Comparison of ENCODE assay signal across 8 cellular contexts in genomic region chr19:55284405-55285058, GRCh38. TPM values are rescaled to one million over a fixed set of nuclear protein-coding genes. Genes with fewer than 3 reads are reported as not detected.
DNase-seq lines count a peak whose midpoint lies in the region; ATAC-seq and TF ChIP-seq lines count a peak whose summit lies in the region.

No MANE protein-coding gene starts in this region.

- peak overlapping the region; percentile 56 for H3K4me3 ChIP-seq in GM23338
- H3K4me3 ChIP-seq in PC-3 (ENCODE audit: low read length): peak overlapping the region; percentile 42; the same call in 1 of the 2 replicates
- H3K4me3 ChIP-seq in esophagus squamous epithelium: peak overlapping the region; percentile 35 to 64 (median 49)
- H3K4me3 ChIP-seq in rectal smooth muscle tissue (ENCODE audit: low read length): no peak overlapping the region

- H3K4me2 ChIP-seq in GM23338 (peak overlapping the region; percentile 78), PC-3 (ENCODE audit: low read length) (peak overlapping the region; percentile 44; the same call in 1 of the 2 replicates)

- H3K4me1 ChIP-seq in GM23338 (ENCODE audit: insufficient read depth): peaks cover 12% of the 10 kb centered on the region
- peaks cover 4% of the 10 kb centered on the region; the same call in 1 of the 2 replicates for H3K4me1 ChIP-seq in PC-3 (ENCODE audit: insufficient read depth, low read length)
- H3K4me1 ChIP-seq in esophagus squamous epithelium: peaks cover 7 to 36% (median 13%) of the 10 kb centered on the region in 3 donors
- H3K4me1 ChIP-seq in rectal smooth muscle tissue (ENCODE audit: control insufficient read depth, insufficient read depth, low read length): peaks cover 4% of the 10 kb centered on the region

- POLR2A ChIA-PET in PC-3 (lab: Charles Lee; ENCODE audit: unreplicated experiment): no interaction called here
- POLR2A ChIA-PET in naive thymus-derived CD8-positive, alpha-beta T cell (lab: Charles Lee): interaction anchor here (1.0 kb wide), 1 partner anchor 18 kb away, joined by 3 read pairs; no protein-coding TSS in a partner anchor

- H3K9me3 Mint-ChIP-seq in GM23338: no peaks in the 10 kb centered on the region
- H3K9me3 Mint-ChIP-seq in naive thymus-derived CD8-positive, alpha-beta T cell: no peaks in the 10 kb centered on the region

- no peak for TF ChIP-seq CTCF in GM23338 (conservative IDR thresholded peaks at IDR 0.05; ENCODE audit: low read depth in 2 of 2)
- TF ChIP-seq CTCF in PC-3 (conservative IDR thresholded peaks at IDR 0.05; ENCODE audit: low read depth, low read length): no peak
- no peak for TF ChIP-seq CTCF in esophagus squamous epithelium (IDR thresholded peaks at IDR 0.05)

- H3K27me3 ChIP-seq in GM23338 (ENCODE audit: insufficient read depth) (no peaks in the 10 kb centered on the region), PC-3 (ENCODE audit: low read length) (0 out of 2 replicates have a peak, but pooled peaks cover 4% of the 10 kb centered on the region), esophagus squamous epithelium (peaks cover 0 to 27% (median 0%) of the 10 kb centered on the region in 4 donors), rectal smooth muscle tissue (ENCODE audit: control insufficient read depth, insufficient read depth, low read length) (no peaks in the 10 kb centered on the region)

- CTCF ChIA-PET in PC-3 (lab: Charles Lee): no interaction called here

- H3K9me3 ChIP-seq in PC-3 (ENCODE audit: low read length): no peaks in the 10 kb centered on the region
- H3K9me3 ChIP-seq in esophagus squamous epithelium: no peaks in the 10 kb centered on the region

- 0 out of 2 replicates have a peak, but pooled peaks cover 7% of the 10 kb centered on the region for H3K79me2 ChIP-seq in GM23338 (replicated peaks; ENCODE audit: insufficient read depth)
- H3K79me2 ChIP-seq in PC-3 (ENCODE audit: low read length): peaks cover 3% of the 10 kb centered on the region

- H4K20me1 ChIP-seq in GM23338 (replicated peaks; ENCODE audit: insufficient read depth) (no peaks in the 10 kb centered on the region), PC-3 (ENCODE audit: low read length) (no peaks in the 10 kb centered on the region)

- no peak overlapping the region for H3K27ac ChIP-seq in GM23338 (ENCODE audit: low read depth)
- no peak overlapping the region for H3K27ac ChIP-seq in PC-3 (ENCODE audit: low read length)
- H3K27ac ChIP-seq in esophagus squamous epithelium: peak overlapping the region; percentile 39 to 87 (median 70)
- H3K27ac ChIP-seq in rectal smooth muscle tissue (ENCODE audit: low read depth, low read length): peak overlapping the region; percentile 55

- H2AFZ ChIP-seq in GM23338 (no peak overlapping the region), PC-3 (ENCODE audit: low read length) (no peak overlapping the region)

- H3F3A ChIP-seq in GM23338 (replicated peaks; ENCODE audit: low read depth) (peaks cover 18% of the 10 kb centered on the region), PC-3 (ENCODE audit: low read length, unreplicated experiment) (peaks cover 7% of the 10 kb centered on the region)

- DNase-seq in GM23338 (ENCODE audit: low spot score) (peak; percentile 66), PC-3 (no peak), esophagus squamous epithelium (lab: John Stamatoyannopoulos, UW) (no peak), DMS79 treated with DMSO at 0.1 percent for 48 hours (lab: John Stamatoyannopoulos, UW) (no peak)
- DNase-seq in naive thymus-derived CD8-positive, alpha-beta T cell: no peak

- BruUV-seq in PC-3 (replicated peaks; lab: Mats Ljungman, UMichigan): no TSS peak

- peaks cover 6% of the 10 kb centered on the region; the same call in 1 of the 2 replicates for H3K36me3 ChIP-seq in GM23338 (ENCODE audit: insufficient read depth)
- no peaks in the 10 kb centered on the region for H3K36me3 ChIP-seq in PC-3 (ENCODE audit: low read depth, low read length)
- H3K36me3 ChIP-seq in esophagus squamous epithelium: no peaks in the 10 kb centered on the region
- no peaks in the 10 kb centered on the region for H3K36me3 ChIP-seq in rectal smooth muscle tissue (ENCODE audit: control insufficient read depth, insufficient read depth, low read length)

- ATAC-seq in GM23338 (peak; percentile 13), PC-3 (no peak), HG03342 (IDR thresholded peaks at IDR 0.05; ENCODE audit: unreplicated experiment) (no peak), HG03095 (IDR thresholded peaks at IDR 0.05; ENCODE audit: unreplicated experiment) (no peak)
- no peak for ATAC-seq in naive thymus-derived CD8-positive, alpha-beta T cell

- H3K4me1 Mint-ChIP-seq in GM23338: peaks cover 26% of the 10 kb centered on the region
- peaks cover 13 to 34% (median 30%) of the 10 kb centered on the region in 4 donors for H3K4me1 Mint-ChIP-seq in naive thymus-derived CD8-positive, alpha-beta T cell

- peaks cover 22% of the 10 kb centered on the region for H3K27me3 Mint-ChIP-seq in GM23338 (ENCODE audit: insufficient read depth, low read depth, poor library complexity)
- no peaks in the 10 kb centered on the region for H3K27me3 Mint-ChIP-seq in naive thymus-derived CD8-positive, alpha-beta T cell

- H3K36me3 Mint-ChIP-seq in GM23338 (ENCODE audit: low read depth): peaks cover 18% of the 10 kb centered on the region
- peaks cover 0 to 2% (median 0%) of the 10 kb centered on the region in 3 donors for H3K36me3 Mint-ChIP-seq in naive thymus-derived CD8-positive, alpha-beta T cell

- H3K9ac ChIP-seq in PC-3 (ENCODE audit: low read length) (no peak overlapping the region), rectal smooth muscle tissue (ENCODE audit: low read length) (no peak overlapping the region)

- TF ChIP-seq POLR2A in esophagus squamous epithelium (IDR thresholded peaks at IDR 0.05): no peak

- H3K4me3 Mint-ChIP-seq in GM23338: peak overlapping the region; percentile 74
- H3K4me3 Mint-ChIP-seq in naive thymus-derived CD8-positive, alpha-beta T cell: peak overlapping the region in 5 of 10 donors; percentile 31 to 69 (median 48)

- H3K9me2 ChIP-seq in GM23338 (ENCODE audit: insufficient read depth) (no peaks in the 10 kb centered on the region), PC-3 (replicated peaks; ENCODE audit: low read length) (no peaks in the 10 kb centered on the region)

- intact Hi-C loops in PC-3 (cut with micrococcal nuclease): no loop called here
- intact Hi-C loops in esophagus squamous epithelium (cut with DNase I): loop anchor here (10.0 kb wide), 1 partner anchor 130 kb away; no protein-coding TSS in a partner anchor

- WGBS in esophagus squamous epithelium, 2 donors: 27% methylated on average over 3 of the region's 16 CpGs; no CpG with 5 or more reads in 1 of the 2 donors

- H3K27ac Mint-ChIP-seq in GM23338: peak overlapping the region; percentile 83
- peak overlapping the region in 2 of 10 donors; percentile 61 to 69 for H3K27ac Mint-ChIP-seq in naive thymus-derived CD8-positive, alpha-beta T cell

TF ChIP-seq in GM23338, 12 proteins besides CTCF, POLR2A, EP300 and RAD21 (continues in another document):
- TF ChIP-seq ZNF331 (CRISPR knock-in tag; IDR thresholded peaks at IDR 0.05; ENCODE audit: low read depth) (no peak), JUNB (IDR thresholded peaks at IDR 0.05; ENCODE audit: unreplicated experiment) (no peak), EZH2 (IDR thresholded peaks at IDR 0.05; ENCODE audit: low read depth, unreplicated experiment) (no peak)

RNA-seq across cellular contexts. Expression of gene BRSK1, which starts 0.7 kb away (rescaled TPM):
- 11.3 and 17.2 TPM in 2 replicates for total RNA-seq in GM23338 (2014; rRNA removed; shearing (Covaris generic))
- 2.3 and 3.4 TPM in 2 replicates for polyA plus RNA-seq in GM23338 (2016; fragmentation: Nextera tagmentation; extraction: Ambion mirVana)
- total RNA-seq in PC-3 (2014; rRNA removed) (5.1 and 8.7 TPM in 2 replicates), esophagus squamous epithelium (1 to 10 TPM in 1 of 4 donors, under 1 TPM in 1, not detected in 2; 0.73 to 1.1 TPM)
- total RNA-seq in naive thymus-derived CD8-positive, alpha-beta T cell: 1 to 10 TPM; 1.9 to 2.9 TPM
- under 1 TPM in 1 of 3 donors, not detected in 2; 0.24 TPM for polyA plus RNA-seq in naive thymus-derived CD8-positive, alpha-beta T cell

RNA-seq across cellular contexts. Expression of gene HSPBP1, which starts 4.6 kb away (rescaled TPM):
- total RNA-seq in GM23338 (2014; rRNA removed; shearing (Covaris generic)): 91.0 and 91.1 TPM in 2 replicates
- 81.9 and 83.6 TPM in 2 replicates for polyA plus RNA-seq in GM23338 (2016; fragmentation: Nextera tagmentation; extraction: Ambion mirVana)
- total RNA-seq in PC-3 (2014; rRNA removed): 122 and 148 TPM in 2 replicates
- 10 to 100 TPM; 27.1 to 40.7 (median 32.4) TPM for total RNA-seq in esophagus squamous epithelium
- 10 to 100 TPM; 20.3 to 20.4 TPM for total RNA-seq in naive thymus-derived CD8-positive, alpha-beta T cell
- polyA plus RNA-seq in naive thymus-derived CD8-positive, alpha-beta T cell: 10 to 100 TPM; 38.6 to 44.8 (median 42.5) TPM

RNA-seq across cellular contexts. Expression of gene PPP6R1, which starts 25.7 kb away (rescaled TPM):
- total RNA-seq in GM23338 (2014; rRNA removed; shearing (Covaris generic)): 62.5 and 70.8 TPM in 2 replicates
- 22.2 and 24.9 TPM in 2 replicates for polyA plus RNA-seq in GM23338 (2016; fragmentation: Nextera tagmentation; extraction: Ambion mirVana)
- total RNA-seq in PC-3 (2014; rRNA removed) (159 and 221 TPM in 2 replicates), esophagus squamous epithelium (10 to 100 TPM; 30.6 to 59.2 (median 47.4) TPM)
- total RNA-seq in naive thymus-derived CD8-positive, alpha-beta T cell: 100 to 1,000 TPM; 167 to 168 TPM
- 100 to 1,000 TPM in 1 of 3 donors, 10 to 100 TPM in 2; 57.3 to 131 (median 60.9) TPM for polyA plus RNA-seq in naive thymus-derived CD8-positive, alpha-beta T cell

RNA-seq across cellular contexts. Expression of gene TMEM150B, which starts 40.6 kb away (rescaled TPM):
- total RNA-seq in GM23338 (2014; rRNA removed; shearing (Covaris generic)): not detected in 2 replicates
- polyA plus RNA-seq in GM23338 (2016; fragmentation: Nextera tagmentation; extraction: Ambion mirVana): 0.29 and 0.40 TPM in 2 replicates
- total RNA-seq in PC-3 (2014; rRNA removed): not detected in 2 replicates
- 1 to 10 TPM in 1 of 4 donors, not detected in 3; 1.7 TPM for total RNA-seq in esophagus squamous epithelium
- total RNA-seq in naive thymus-derived CD8-positive, alpha-beta T cell: not detected
- not detected for polyA plus RNA-seq in naive thymus-derived CD8-positive, alpha-beta T cell

RNA-seq across cellular contexts. Expression of gene KMT5C, which starts 55.1 kb away (rescaled TPM):
- total RNA-seq in GM23338 (2014; rRNA removed; shearing (Covaris generic)): 34.3 and 43.2 TPM in 2 replicates
- polyA plus RNA-seq in GM23338 (2016; fragmentation: Nextera tagmentation; extraction: Ambion mirVana): 12.9 and 14.2 TPM in 2 replicates
- total RNA-seq in PC-3 (2014; rRNA removed): 21.9 and 36.6 TPM in 2 replicates
- 1 to 10 TPM; 5.3 to 9.9 (median 8.2) TPM for total RNA-seq in esophagus squamous epithelium
- total RNA-seq in naive thymus-derived CD8-positive, alpha-beta T cell: 10 to 100 TPM; 19.2 to 21.8 TPM
- polyA plus RNA-seq in naive thymus-derived CD8-positive, alpha-beta T cell: 1 to 10 TPM; 1.7 to 2.5 (median 2.1) TPM

Comparison
In these comparisons a context has a peak if more than half of its experiments do, and no peak if none do; other contexts are left out.
1. H3K27ac ChIP-seq: peak in esophagus squamous epithelium (4 of 4) and rectal smooth muscle tissue (single experiment); none in GM23338 (single experiment) and PC-3 (single experiment).